14 cellular contexts compared by ENCODE assay signal in genomic region chr9:72807765-72808445, GRCh38.
DNase-seq lines count a peak whose midpoint lies in the region; ATAC-seq, FAIRE-seq and TF ChIP-seq lines count a peak whose summit lies in the region.
"Had no signal": no experiment of that assay in that cellular context is flagged by ENCODE, and none has a peak within 500 bp of the region (broad histone marks: within the 10 kb centered on the region; RNA-seq: fewer than 3 reads in every experiment).

No MANE protein-coding gene starts in this region.

- H3K27ac ChIP-seq in cardiac muscle cell: no peak overlapping the region
- no peak overlapping the region for H3K27ac ChIP-seq in heart right ventricle
- H3K27ac ChIP-seq in pancreas: no peak overlapping the region
- H3K27ac ChIP-seq: esophagus muscularis mucosa had no signal

- H3K27me3 Mint-ChIP-seq in activated CD4-positive, alpha-beta memory T cell treated with anti-CD3 and anti-CD28 coated beads for 36 hours: no peaks in the 10 kb centered on the region
- H3K27me3 Mint-ChIP-seq: memory B cell; stimulated activated memory B cell treated with anti-CD40 and anti-IgM and Interleukin-4, amounts not matched to agents 10 μg/mL and 1 μg/mL and 100 μg/mL, for 72 hours had no signal

- ATAC-seq in heart right ventricle (no peak), pancreas (no peak)
- ATAC-seq: activated CD4-positive, alpha-beta T cell treated with anti-CD3 and anti-CD28 coated beads for 36 hours had no signal

- no peak overlapping the region for H3K27ac Mint-ChIP-seq in activated CD4-positive, alpha-beta memory T cell treated with anti-CD3 and anti-CD28 coated beads for 36 hours
- H3K27ac Mint-ChIP-seq: activated CD4-positive, alpha-beta T cell treated with anti-CD3 and anti-CD28 coated beads for 36 hours; memory B cell; stimulated activated memory B cell treated with anti-CD40 and anti-IgM and Interleukin-4, amounts not matched to agents 10 μg/mL and 1 μg/mL and 100 μg/mL, for 72 hours had no signal

- no peak for FAIRE-seq in pancreas (lab: Jason Lieb, UNC)
- FAIRE-seq: small intestine had no signal

- H3K4me1 Mint-ChIP-seq in activated CD4-positive, alpha-beta memory T cell treated with anti-CD3 and anti-CD28 coated beads for 36 hours (ENCODE audit: low read depth): no peaks in the 10 kb centered on the region
- H3K4me1 Mint-ChIP-seq: activated CD4-positive, alpha-beta T cell treated with anti-CD3 and anti-CD28 coated beads for 36 hours; memory B cell; stimulated activated memory B cell treated with anti-CD40 and anti-IgM and Interleukin-4, amounts not matched to agents 10 μg/mL and 1 μg/mL and 100 μg/mL, for 72 hours had no signal

- H3K4me1 ChIP-seq in cardiac muscle cell (ENCODE audit: low read depth): no peaks in the 10 kb centered on the region
- H3K4me1 ChIP-seq in heart right ventricle: no peaks in the 10 kb centered on the region
- H3K4me1 ChIP-seq in pancreas: no peaks in the 10 kb centered on the region

- no peaks in the 10 kb centered on the region for H3K36me3 Mint-ChIP-seq in activated CD4-positive, alpha-beta memory T cell treated with anti-CD3 and anti-CD28 coated beads for 36 hours
- H3K36me3 Mint-ChIP-seq: memory B cell; stimulated activated memory B cell treated with anti-CD40 and anti-IgM and Interleukin-4, amounts not matched to agents 10 μg/mL and 1 μg/mL and 100 μg/mL, for 72 hours had no signal

- POLR2A ChIA-PET in activated CD4-positive, alpha-beta memory T cell treated with anti-CD3 and anti-CD28 coated beads for 36 hours (lab: Charles Lee): no interaction called here

- H3K27me3 ChIP-seq in cardiac muscle cell (no peaks in the 10 kb centered on the region), heart right ventricle (no peaks in the 10 kb centered on the region), pancreas (no peaks in the 10 kb centered on the region)
- H3K27me3 ChIP-seq: esophagus muscularis mucosa had no signal

- H3K9me3 Mint-ChIP-seq in activated CD4-positive, alpha-beta memory T cell treated with anti-CD3 and anti-CD28 coated beads for 36 hours: no peaks in the 10 kb centered on the region

- DNase-seq in cardiac muscle cell (ENCODE audit: low read depth in 1 of 2, low spot score in 1 of 2) (peak in 1 of 2 donors; percentile 4), heart right ventricle (no peak), NCI-H460 (ENCODE audit: extremely low read depth, low read depth) (peak; percentile 28), dermis blood vessel endothelial cell (peak; percentile 10), NCI-H345 treated with DMSO at 0.1 percent for 48 hours (lab: John Stamatoyannopoulos, UW; ENCODE audit: unreplicated experiment) (no peak), cortex of kidney (lab: John Stamatoyannopoulos, UW) (no peak), pancreas (no peak)
- DNase-seq in activated CD4-positive, alpha-beta memory T cell treated with anti-CD3 and anti-CD28 coated beads for 36 hours: no peak
- DNase-seq: activated CD4-positive, alpha-beta T cell treated with anti-CD3 and anti-CD28 coated beads for 36 hours; AML-193; small intestine had no signal

- H3K36me3 ChIP-seq in cardiac muscle cell (no peaks in the 10 kb centered on the region), heart right ventricle (no peaks in the 10 kb centered on the region), pancreas (no peaks in the 10 kb centered on the region)
- H3K36me3 ChIP-seq: esophagus muscularis mucosa had no signal

- CTCF ChIA-PET in activated CD4-positive, alpha-beta memory T cell treated with anti-CD3 and anti-CD28 coated beads for 36 hours (lab: Charles Lee): interaction anchor here (1.3 to 1.8 kb wide), 2 partner anchors 9 to 529 kb away, joined by 4 to 5 read pairs; no protein-coding TSS in a partner anchor

- intact Hi-C loops in heart right ventricle (cut with DNase I): no loop called here
- intact Hi-C loops in activated CD4-positive, alpha-beta memory T cell treated with anti-CD3 and anti-CD28 coated beads for 36 hours (cut with micrococcal nuclease): no loop called here
- intact Hi-C loops in pancreas (cut with DNase I): no loop called here

- TF ChIP-seq CTCF in cardiac muscle cell (IDR thresholded peaks at IDR 0.05; ENCODE audit: low read depth, low read length) (peak; percentile 35), heart right ventricle (IDR thresholded peaks at IDR 0.05) (peak in 3 of 9 donors; percentile 11 to 14 (median 12)), pancreas (IDR thresholded peaks at IDR 0.05) (no peak)

- H3K4me3 ChIP-seq in cardiac muscle cell (no peak overlapping the region), heart right ventricle (no peak overlapping the region), pancreas (no peak overlapping the region)
- H3K4me3 ChIP-seq: esophagus muscularis mucosa had no signal

- 79 to 80% methylated on average over 2 of the region's 2 CpGs for WGBS in heart right ventricle, 2 donors
- WGBS in pancreas, 2 donors: 68 to 82% methylated on average over 2 of the region's 2 CpGs

- no peaks in the 10 kb centered on the region for H3K9me3 ChIP-seq in cardiac muscle cell (ENCODE audit: low read depth)
- H3K9me3 ChIP-seq in heart right ventricle: peaks cover 0 to 7% (median 0%) of the 10 kb centered on the region in 11 donors
- H3K9me3 ChIP-seq in pancreas: no peaks in the 10 kb centered on the region
- H3K9me3 ChIP-seq: esophagus muscularis mucosa had no signal

- no peak overlapping the region for H3K4me3 Mint-ChIP-seq in activated CD4-positive, alpha-beta memory T cell treated with anti-CD3 and anti-CD28 coated beads for 36 hours
- H3K4me3 Mint-ChIP-seq: activated CD4-positive, alpha-beta T cell treated with anti-CD3 and anti-CD28 coated beads for 36 hours; memory B cell; stimulated activated memory B cell treated with anti-CD40 and anti-IgM and Interleukin-4, amounts not matched to agents 10 μg/mL and 1 μg/mL and 100 μg/mL, for 72 hours had no signal

Comparison
In these comparisons a context has a peak if more than half of its experiments do, and no peak if none do; other contexts are left out.
1. DNase-seq: peak in NCI-H460 (single experiment) and dermis blood vessel endothelial cell (single experiment); none in heart right ventricle (0 of 2), NCI-H345 treated with DMSO at 0.1 percent for 48 hours (single experiment), activated CD4-positive, alpha-beta memory T cell treated with anti-CD3 and anti-CD28 coated beads for 36 hours (single experiment), cortex of kidney (single experiment) and pancreas (0 of 6).